16 cellular contexts compared by ENCODE assay signal in the genomic region with DNA sequence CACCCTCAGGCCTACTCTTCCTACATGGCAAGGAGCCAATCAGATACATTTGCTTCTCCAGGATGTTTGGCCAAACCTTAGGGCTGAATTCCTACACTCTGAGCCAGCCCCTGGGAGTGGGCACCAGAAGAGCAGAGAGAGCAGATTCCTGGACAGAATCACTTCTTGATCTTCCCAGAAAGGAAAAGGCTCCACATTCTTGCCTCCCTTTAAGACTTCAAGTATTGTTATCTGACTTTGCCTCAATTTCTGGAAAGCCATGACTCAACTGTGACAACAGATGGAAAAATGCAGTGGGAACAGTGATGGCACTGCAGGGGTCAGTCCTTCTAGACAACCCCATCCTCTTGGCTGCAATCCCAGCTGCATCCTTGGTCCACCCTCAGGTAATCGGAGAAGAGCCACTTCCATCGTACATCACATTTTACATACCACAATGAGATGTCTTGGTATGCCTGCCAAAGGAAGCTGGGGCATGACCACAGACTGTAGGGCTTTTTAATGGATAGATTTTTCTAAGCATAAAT. TPM values are rescaled to one million over a fixed set of nuclear protein-coding genes. Genes with fewer than 3 reads are reported as not detected.
DNase-seq lines count a peak whose midpoint lies in the region; ATAC-seq, FAIRE-seq and TF ChIP-seq lines count a peak whose summit lies in the region.
"Had no signal": no experiment of that assay in that cellular context is flagged by ENCODE, and none has a peak within 500 bp of the region (broad histone marks: within the 10 kb centered on the region; RNA-seq: fewer than 3 reads in every experiment).

No MANE protein-coding gene starts in this region.

- no peak for TF ChIP-seq CTCF in brain microvascular endothelial cell (IDR thresholded peaks at IDR 0.05; ENCODE audit: low read depth, low read length, missing control alignments)
- TF ChIP-seq CTCF in left lung (IDR thresholded peaks at IDR 0.05) = no peak
- TF ChIP-seq CTCF in nephron progenitor cell (IDR thresholded peaks at IDR 0.05) = no peak

- no peak overlapping the region for H3K27ac Mint-ChIP-seq in nephron progenitor cell
- H3K27ac Mint-ChIP-seq: CD4-positive, alpha-beta T cell had no signal

- H3K27ac ChIP-seq in brain microvascular endothelial cell = peak overlapping the region; percentile 35
- peak overlapping the region in 1 of 2 donors; percentile 0 for H3K27ac ChIP-seq in left lung
- H3K27ac ChIP-seq: ascending aorta, esophagus muscularis mucosa, HL-60, lower lobe of right lung had no signal

- in situ Hi-C loops in brain microvascular endothelial cell (cut with HindIII; ENCODE audit: low pct_ligation_motif_present, low sequenced_read_pairs) = no loop called here

- H3K27me3 Mint-ChIP-seq in nephron progenitor cell (ENCODE audit: low read depth, poor library complexity) = peaks cover 1% of the 10 kb centered on the region

- ATAC-seq in left lung (peak; percentile 66), GM21515 (IDR thresholded peaks at IDR 0.05; ENCODE audit: unreplicated experiment) (no peak)
- ATAC-seq: GM12878 had no signal

- H3K4me1 ChIP-seq in left lung = peaks cover 2 to 4% of the 10 kb centered on the region in 2 donors
- H3K4me1 ChIP-seq: ascending aorta, lower lobe of right lung had no signal

- H3K4me3 ChIP-seq in brain microvascular endothelial cell (ENCODE audit: low read depth, low read length) (no peak overlapping the region), left lung (no peak overlapping the region)
- H3K4me3 ChIP-seq: ascending aorta, esophagus muscularis mucosa, GM12878, lower lobe of right lung had no signal

- no peak for TF ChIP-seq POLR2A in H54 (IDR thresholded peaks at IDR 0.05; ENCODE audit: low read depth, low read length)

- no peak overlapping the region for H3K4me3 Mint-ChIP-seq in nephron progenitor cell
- H3K4me3 Mint-ChIP-seq: CD4-positive, alpha-beta T cell had no signal

- peaks cover 0 to 9% of the 10 kb centered on the region in 2 donors for H3K9me3 ChIP-seq in left lung
- H3K9me3 ChIP-seq: ascending aorta had no signal

- H3K9me3 Mint-ChIP-seq in nephron progenitor cell = peaks cover 32% of the 10 kb centered on the region

- H3K4me1 Mint-ChIP-seq in nephron progenitor cell = no peaks in the 10 kb centered on the region

- no peak for FAIRE-seq in H54 (lab: Jason Lieb, UNC)
- FAIRE-seq: GM12878 had no signal

- peak; percentile 36 for DNase-seq in AG08396 (ENCODE audit: low spot score)
- peak; percentile 88 for DNase-seq in LHCN-M2 (ENCODE audit: low read depth)
- DNase-seq in brain microvascular endothelial cell = peak; percentile 78
- DNase-seq in left lung = no peak
- no peak for DNase-seq in nephron progenitor cell
- no peak for DNase-seq in NCI-H526 (lab: John Stamatoyannopoulos, UW)
- no peak for DNase-seq in H54 (ENCODE audit: insufficient read length, low spot score)
- DNase-seq: CD4-positive, alpha-beta T cell; lower lobe of right lung; NCI-H1436 had no signal

- H3K36me3 ChIP-seq in brain microvascular endothelial cell (replicated peaks) (no peaks in the 10 kb centered on the region), left lung (no peaks in the 10 kb centered on the region)
- H3K36me3 ChIP-seq: ascending aorta, esophagus muscularis mucosa, lower lobe of right lung had no signal

- intact Hi-C loops in left lung (cut with DNase I) = no loop called here

- H3K36me3 Mint-ChIP-seq in nephron progenitor cell (ENCODE audit: low read depth) = peaks cover 41% of the 10 kb centered on the region

- no peaks in the 10 kb centered on the region for H3K27me3 ChIP-seq in brain microvascular endothelial cell (replicated peaks)
- no peaks in the 10 kb centered on the region for H3K27me3 ChIP-seq in left lung
- H3K27me3 ChIP-seq: ascending aorta, esophagus muscularis mucosa had no signal

RNA-seq across cellular contexts. Expression of a gene that starts 21.0 kb away (rescaled TPM):
- 0.11 and 0.32 TPM in 2 replicates for total RNA-seq in LHCN-M2 (2014; rRNA removed)
- 0.04 TPM for polyA plus RNA-seq in LHCN-M2 (2012)
- 100 to 1,000 TPM; 169 to 180 TPM for total RNA-seq in left lung
- total RNA-seq: CD4-positive, alpha-beta T cell; T-helper 2 cell treated with Interferon-gamma antibody and Interleukin-4, amounts not matched to agents 100 ng/mL and 5 ng/mL, for 36 hours had no signal
- polyA plus RNA-seq: GM12878 had no signal

Comparison
In these comparisons a context has a peak if more than half of its experiments do, and no peak if none do; other contexts are left out.
1. DNase-seq: peak in AG08396 (single experiment), LHCN-M2 (single experiment) and brain microvascular endothelial cell (single experiment); none in left lung (0 of 2), nephron progenitor cell (single experiment), NCI-H526 (0 of 2) and H54 (single experiment).
2. RNA of a gene that starts 21.0 kb away (total RNA-seq): 169 to 180 TPM in left lung; 0.11 to 0.32 TPM in LHCN-M2; every median in the first group is over 100 times any median in the second.